Comparison of ENCODE assay signal across 8 cellular contexts in the genomic region with DNA sequence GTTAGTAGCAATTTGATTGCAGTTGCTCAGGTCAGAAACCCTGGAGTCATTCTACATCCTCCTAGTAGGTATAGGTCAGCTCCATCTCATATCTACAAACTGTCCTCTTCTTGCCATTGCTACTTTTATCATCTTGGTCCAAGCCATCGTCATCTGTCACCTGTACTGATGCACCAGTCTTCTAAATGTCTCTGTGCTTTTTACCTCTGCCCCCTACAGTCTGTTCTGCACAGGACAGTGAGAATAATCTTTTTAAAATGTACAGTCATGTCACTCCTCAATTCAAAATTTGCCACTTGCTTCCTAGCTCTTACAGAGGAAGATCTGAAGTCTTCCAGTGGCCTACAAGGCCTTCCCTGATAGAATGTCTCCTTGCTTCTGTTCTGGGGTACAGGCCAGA. TPM values are rescaled to one million over a fixed set of nuclear protein-coding genes. Genes with fewer than 3 reads are reported as not detected.
DNase-seq lines count a peak whose midpoint lies in the region; ATAC-seq and TF ChIP-seq lines count a peak whose summit lies in the region.

No MANE protein-coding gene starts in this region.

- no peak overlapping the region for H3K9ac ChIP-seq in SK-N-SH

- intact Hi-C loops in cardiac septum (cut with DNase I): no loop called here

- 88% methylated on average over 1 of the region's 1 CpG for WGBS in SK-N-SH (ENCODE audit: low lambda C conversion rate)

- peaks cover 35 to 53% of the 10 kb centered on the region in 2 experiments for H3K36me3 ChIP-seq in SK-N-SH (replicated peaks in 1 of 2; ENCODE audit: control insufficient read depth in 1 of 2, insufficient read depth in 2 of 2, low read length in 1 of 2)
- H3K36me3 ChIP-seq in osteoblast (ENCODE audit: insufficient read depth, low read length): peaks cover 41% of the 10 kb centered on the region

- H3K4me3 ChIP-seq in SK-N-SH (ENCODE audit: low read depth in 2 of 2, low read length in 1 of 2) (no peak overlapping the region), osteoblast (ENCODE audit: insufficient read depth, low read length) (no peak overlapping the region)

- no peak overlapping the region for H2AFZ ChIP-seq in SK-N-SH (ENCODE audit: low read depth)
- no peak overlapping the region for H2AFZ ChIP-seq in osteoblast (ENCODE audit: low read length)

- TF ChIP-seq RAD21 in SK-N-SH (IDR thresholded peaks at IDR 0.05; ENCODE audit: low read length): peak; percentile 38

- peaks cover 29% of the 10 kb centered on the region; the same call in 1 of the 2 replicates for H3K79me2 ChIP-seq in SK-N-SH (ENCODE audit: insufficient read depth)
- peaks cover 50% of the 10 kb centered on the region for H3K79me2 ChIP-seq in osteoblast (ENCODE audit: insufficient read depth, low read length)

- H3F3A ChIP-seq in SK-N-SH (replicated peaks; ENCODE audit: insufficient read depth): peaks cover 7% of the 10 kb centered on the region

- no peaks in the 10 kb centered on the region for H4K20me1 ChIP-seq in SK-N-SH (ENCODE audit: insufficient read depth)
- peaks cover 2% of the 10 kb centered on the region for H4K20me1 ChIP-seq in osteoblast (ENCODE audit: insufficient read depth, low read length)

- peak; percentile 65 for ATAC-seq in activated CD4-positive, CD25-positive, alpha-beta regulatory T cell treated with anti-CD3 and anti-CD28 coated beads, Interleukin-2, amount 50 U/mL, for 24 hours
- peak; percentile 80 for ATAC-seq in HG02759 (IDR thresholded peaks at IDR 0.05; ENCODE audit: unreplicated experiment)

- no peak for DNase-seq in activated CD4-positive, CD25-positive, alpha-beta regulatory T cell (lab: John Stamatoyannopoulos, UW)
- DNase-seq in SK-N-SH (no peak), osteoblast (ENCODE audit: insufficient read length, low spot score, missing footprints) (no peak), cardiac septum (ENCODE audit: low spot score) (no peak), glomerular visceral epithelial cell (ENCODE audit: extremely low spot score) (no peak), mesenteric fat pad (ENCODE audit: low spot score) (no peak)

- H3K4me1 ChIP-seq in SK-N-SH (ENCODE audit: control insufficient read depth in 1 of 2, insufficient read depth in 2 of 2, low read depth in 1 of 2, low read length in 1 of 2): no peaks in the 10 kb centered on the region
- no peaks in the 10 kb centered on the region for H3K4me1 ChIP-seq in osteoblast (ENCODE audit: insufficient read depth, low read length)

- CTCF ChIA-PET in SK-N-SH (lab: Yijun Ruan, JAX): interaction anchor here (0.7 to 1.7 kb wide), 2 partner anchors 22 to 81 kb away, joined by 3 to 4 read pairs; no protein-coding TSS in a partner anchor

- H3K27me3 ChIP-seq in SK-N-SH (ENCODE audit: insufficient read depth) (no peaks in the 10 kb centered on the region), osteoblast (ENCODE audit: insufficient read depth, low read length) (no peaks in the 10 kb centered on the region)

- TF ChIP-seq CTCF in SK-N-SH (IDR thresholded peaks at IDR 0.05) (peak; percentile 26; the same call in 1 of the 2 replicates), osteoblast (IDR thresholded peaks at IDR 0.05; ENCODE audit: extremely low read depth, low read depth, low read length) (peak; percentile 42)

- H3K27ac ChIP-seq in SK-N-SH (ENCODE audit: low read depth in 2 of 2, low read length in 1 of 2): no peak overlapping the region
- H3K27ac ChIP-seq in osteoblast (ENCODE audit: low read depth, low read length): no peak overlapping the region

- POLR2A ChIA-PET in SK-N-SH (lab: Yijun Ruan, JAX): no interaction called here

- H3K9me3 ChIP-seq in SK-N-SH (no peaks in the 10 kb centered on the region), osteoblast (ENCODE audit: low read depth, low read length) (no peaks in the 10 kb centered on the region)

- H3K9me2 ChIP-seq in SK-N-SH: no peaks in the 10 kb centered on the region

- TF ChIP-seq EP300 in SK-N-SH (IDR thresholded peaks at IDR 0.05; ENCODE audit: borderline replicate concordance in 1 of 2, low read depth in 1 of 2, low read length in 1 of 2): no peak

- H3K4me2 ChIP-seq in SK-N-SH (no peak overlapping the region), osteoblast (ENCODE audit: insufficient read depth, low read length) (no peak overlapping the region)

TF ChIP-seq in SK-N-SH, 30 proteins besides CTCF, POLR2A, EP300 and RAD21:
- TF ChIP-seq, protein P1, sequence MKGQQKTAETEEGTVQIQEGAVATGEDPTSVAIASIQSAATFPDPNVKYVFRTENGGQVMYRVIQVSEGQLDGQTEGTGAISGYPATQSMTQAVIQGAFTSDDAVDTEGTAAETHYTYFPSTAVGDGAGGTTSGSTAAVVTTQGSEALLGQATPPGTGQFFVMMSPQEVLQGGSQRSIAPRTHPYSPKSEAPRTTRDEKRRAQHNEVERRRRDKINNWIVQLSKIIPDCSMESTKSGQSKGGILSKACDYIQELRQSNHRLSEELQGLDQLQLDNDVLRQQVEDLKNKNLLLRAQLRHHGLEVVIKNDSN (IDR thresholded peaks at IDR 0.05; ENCODE audit: borderline replicate concordance, low read depth): no peak
- TF ChIP-seq NRF1 (IDR thresholded peaks at IDR 0.05; ENCODE audit: low read depth, low read length) (no peak), FOXM1 (IDR thresholded peaks at IDR 0.05; ENCODE audit: low read depth) (no peak), JUND (IDR thresholded peaks at IDR 0.05) (no peak), ELF1 (IDR thresholded peaks at IDR 0.05) (no peak), TCF12 (IDR thresholded peaks at IDR 0.05) (no peak), FOSL2 (IDR thresholded peaks at IDR 0.05; ENCODE audit: borderline replicate concordance, low read depth) (no peak)
- TF ChIP-seq, protein P2, sequence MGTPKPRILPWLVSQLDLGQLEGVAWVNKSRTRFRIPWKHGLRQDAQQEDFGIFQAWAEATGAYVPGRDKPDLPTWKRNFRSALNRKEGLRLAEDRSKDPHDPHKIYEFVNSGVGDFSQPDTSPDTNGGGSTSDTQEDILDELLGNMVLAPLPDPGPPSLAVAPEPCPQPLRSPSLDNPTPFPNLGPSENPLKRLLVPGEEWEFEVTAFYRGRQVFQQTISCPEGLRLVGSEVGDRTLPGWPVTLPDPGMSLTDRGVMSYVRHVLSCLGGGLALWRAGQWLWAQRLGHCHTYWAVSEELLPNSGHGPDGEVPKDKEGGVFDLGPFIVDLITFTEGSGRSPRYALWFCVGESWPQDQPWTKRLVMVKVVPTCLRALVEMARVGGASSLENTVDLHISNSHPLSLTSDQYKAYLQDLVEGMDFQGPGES (IDR thresholded peaks at IDR 0.05; ENCODE audit: low read depth, low read length): no peak
- TF ChIP-seq, protein P3, sequence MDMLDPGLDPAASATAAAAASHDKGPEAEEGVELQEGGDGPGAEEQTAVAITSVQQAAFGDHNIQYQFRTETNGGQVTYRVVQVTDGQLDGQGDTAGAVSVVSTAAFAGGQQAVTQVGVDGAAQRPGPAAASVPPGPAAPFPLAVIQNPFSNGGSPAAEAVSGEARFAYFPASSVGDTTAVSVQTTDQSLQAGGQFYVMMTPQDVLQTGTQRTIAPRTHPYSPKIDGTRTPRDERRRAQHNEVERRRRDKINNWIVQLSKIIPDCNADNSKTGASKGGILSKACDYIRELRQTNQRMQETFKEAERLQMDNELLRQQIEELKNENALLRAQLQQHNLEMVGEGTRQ (IDR thresholded peaks at IDR 0.05; ENCODE audit: borderline replicate concordance, low read depth, low read length): no peak

RNA-seq across cellular contexts. Expression of a gene that starts 6.8 kb away (rescaled TPM):
- polyA plus RNA-seq in SK-N-SH (2012; rRNA removed): 21.9 and 29.0 TPM in 2 replicates
- 22.5 and 23.0 TPM in 2 replicates for polyA plus RNA-seq in SK-N-SH (2012; cell fraction: cytosol; rRNA removed)
- polyA plus RNA-seq in SK-N-SH (2012; cell fraction: nucleus; rRNA removed): 23.1 and 37.0 TPM in 2 replicates
- total RNA-seq in osteoblast (94.8 and 101 TPM in 2 replicates), cardiac septum (396 TPM), mesenteric fat pad (81.6 TPM)

RNA-seq across cellular contexts. Expression of a gene that starts 52.9 kb away (rescaled TPM):
- 70.0 and 98.5 TPM in 2 replicates for polyA plus RNA-seq in SK-N-SH (2012; rRNA removed)
- 103 and 105 TPM in 2 replicates for polyA plus RNA-seq in SK-N-SH (2012; cell fraction: cytosol; rRNA removed)
- polyA plus RNA-seq in SK-N-SH (2012; cell fraction: nucleus; rRNA removed): 16.1 and 39.0 TPM in 2 replicates
- total RNA-seq in osteoblast: 122 and 127 TPM in 2 replicates
- 118 TPM for total RNA-seq in cardiac septum
- 89.0 TPM for total RNA-seq in mesenteric fat pad
